In the genomic region with DNA sequence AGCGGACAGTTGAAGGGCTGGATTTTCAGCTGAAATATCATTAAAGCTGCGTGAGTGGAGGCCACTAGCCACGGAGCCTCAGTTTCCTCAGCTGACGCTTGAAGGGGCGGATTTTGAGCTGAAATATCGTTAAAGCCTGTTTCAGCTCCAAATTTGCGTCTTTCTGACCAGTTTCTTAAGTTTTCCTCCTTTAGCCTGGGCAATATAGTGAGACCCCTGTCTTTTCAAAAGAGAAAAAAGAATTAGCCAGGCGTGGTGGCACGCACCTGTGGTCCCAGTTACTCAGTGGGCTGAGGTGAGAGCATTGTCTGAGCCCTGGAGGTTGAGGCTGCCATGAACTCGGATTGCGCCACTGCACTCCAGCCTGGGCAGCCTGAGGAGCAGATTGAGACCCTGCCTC, we compare ENCODE assay signal across 26 cellular contexts. TPM values are rescaled to one million over a fixed set of nuclear protein-coding genes. Genes with fewer than 3 reads are reported as not detected.
A peak's percentile ranks its signal among the peaks of the same experiment; 100 is the strongest.
DNase-seq lines count a peak whose midpoint lies in the region; ATAC-seq, FAIRE-seq and TF ChIP-seq lines count a peak whose summit lies in the region.
"Had no signal": no experiment of that assay in that cellular context is flagged by ENCODE, and none has a peak within 500 bp of the region (broad histone marks: within the 10 kb centered on the region; RNA-seq: fewer than 3 reads in every experiment).

No MANE protein-coding gene starts in this region.

- no peak for TF ChIP-seq EP300 in HepG2 (IDR thresholded peaks at IDR 0.05; ENCODE audit: low read depth in 2 of 2, low read length in 2 of 2)
- no peak for TF ChIP-seq EP300 in HepG2 (CRISPR knock-in tag; IDR thresholded peaks at IDR 0.05; ENCODE audit: borderline replicate concordance)
- TF ChIP-seq EP300 in transverse colon (IDR thresholded peaks at IDR 0.05; ENCODE audit: low read depth): no peak

- no peak overlapping the region for H3K27ac ChIP-seq in CD4-positive, alpha-beta T cell (ENCODE audit: low read depth, low read length)
- H3K27ac ChIP-seq in MM.1S (ENCODE audit: low read length) (no peak overlapping the region), HepG2 (ENCODE audit: extremely low read length, insufficient read depth, low read length) (no peak overlapping the region), transverse colon (peak overlapping the region; percentile 18 to 99 (median 65)), PC-9 (no peak overlapping the region)
- H3K27ac ChIP-seq: Peyer's patch, SK-N-MC had no signal

- no TSS peak for BruUV-seq in HepG2 (replicated peaks; lab: Mats Ljungman, UMichigan)
- no TSS peak for BruUV-seq in PC-9 (replicated peaks; lab: Mats Ljungman, UMichigan)

- H3K27me3 Mint-ChIP-seq in CD4-positive, alpha-beta T cell: no peaks in the 10 kb centered on the region
- H3K27me3 Mint-ChIP-seq in T-cell: no peaks in the 10 kb centered on the region

- FAIRE-seq in HepG2 (lab: Jason Lieb, UNC): no peak
- FAIRE-seq: A204.1, GM12891 had no signal

- no peaks in the 10 kb centered on the region for H3K27me3 ChIP-seq in CD4-positive, alpha-beta T cell (ENCODE audit: control insufficient read depth, insufficient read depth, low read length)
- H3K27me3 ChIP-seq in MM.1S (replicated peaks; ENCODE audit: insufficient read depth, low read length): no peaks in the 10 kb centered on the region
- H3K27me3 ChIP-seq in HepG2 (ENCODE audit: control insufficient read depth in 1 of 2, insufficient read depth in 2 of 2, low read length in 2 of 2): no peaks in the 10 kb centered on the region; a peak in 1 of 5 replicates
- H3K27me3 ChIP-seq in transverse colon: no peaks in the 10 kb centered on the region
- no peaks in the 10 kb centered on the region for H3K27me3 ChIP-seq in PC-9 (ENCODE audit: insufficient read depth, low read depth)
- H3K27me3 ChIP-seq: MG63, Peyer's patch had no signal

- no peaks in the 10 kb centered on the region for H3K9me3 Mint-ChIP-seq in CD4-positive, alpha-beta T cell
- no peaks in the 10 kb centered on the region for H3K9me3 Mint-ChIP-seq in T-cell
- H3K9me3 Mint-ChIP-seq: CD8-positive, alpha-beta T cell had no signal

- CTCF ChIA-PET in CD4-positive, alpha-beta T cell (lab: Charles Lee): no interaction called here
- CTCF ChIA-PET in HepG2 (lab: Yijun Ruan, JAX; ENCODE audit: low intra/inter-chr PET ratio, low total read pairs): no interaction called here
- CTCF ChIA-PET in T-cell (lab: Charles Lee): no interaction called here
- CTCF ChIA-PET in PC-9 (lab: Charles Lee): no interaction called here

- no peak overlapping the region for H3K4me3 ChIP-seq in MM.1S (ENCODE audit: low read length)
- H3K4me3 ChIP-seq in HepG2 (replicated peaks in 1 of 3; ENCODE audit: insufficient read depth in 1 of 3, low read depth in 2 of 3, low read length in 3 of 3): no peak overlapping the region
- H3K4me3 ChIP-seq in transverse colon: no peak overlapping the region
- H3K4me3 ChIP-seq in PC-9: no peak overlapping the region
- H3K4me3 ChIP-seq: HAP-1, MG63, Peyer's patch, SK-N-MC had no signal

- H3K79me2 ChIP-seq in MM.1S (ENCODE audit: low read length) (peaks cover 77% of the 10 kb centered on the region), HepG2 (ENCODE audit: insufficient read depth, low read length) (peaks cover 77% of the 10 kb centered on the region), PC-9 (ENCODE audit: low read depth) (peaks cover 20% of the 10 kb centered on the region; the same call in 1 of the 2 replicates)

- H3K4me1 Mint-ChIP-seq in CD4-positive, alpha-beta T cell (ENCODE audit: low read depth): peaks cover 65% of the 10 kb centered on the region
- H3K4me1 Mint-ChIP-seq in T-cell: peaks cover 57 to 72% (median 61%) of the 10 kb centered on the region in 3 donors

- DNase-seq in CD4-positive, alpha-beta T cell: no peak
- DNase-seq in MM.1S: no peak
- no peak for DNase-seq in HepG2 (ENCODE audit: low spot score)
- no peak for DNase-seq in transverse colon
- no peak for DNase-seq in ecto neural progenitor cell (ENCODE audit: low spot score)
- DNase-seq in T-cell: no peak
- DNase-seq in PC-9: no peak
- DNase-seq: C1 segment of cervical spinal cord; Caco-2; CD8-positive, alpha-beta T cell; DMS 273 treated with DMSO at 0.1 percent for 48 hours; DMS79; GF-D8; GOT3; MG63; NCI-H1694; NCI-H2029 treated with DMSO at 0.1 percent for 48 hours; NCI-H2227 treated with DMSO at 0.1 percent for 48 hours; NCI-H510A; NCI-H69; Peyer's patch; SIG-M5 had no signal

- H3K9me2 ChIP-seq in MM.1S (replicated peaks; ENCODE audit: insufficient read depth, low read length) (no peaks in the 10 kb centered on the region), PC-9 (ENCODE audit: insufficient read depth) (no peaks in the 10 kb centered on the region)

- no peak for ATAC-seq in CD4-positive, alpha-beta T cell (ENCODE audit: poor library complexity)
- no peak for ATAC-seq in HepG2
- no peak for ATAC-seq in T-cell (replicated peaks in 1 of 4)
- ATAC-seq: CD8-positive, alpha-beta T cell had no signal

- no peak for TF ChIP-seq CTCF in CD4-positive, alpha-beta T cell (IDR thresholded peaks at IDR 0.05)
- no peak for TF ChIP-seq CTCF in MM.1S (IDR thresholded peaks at IDR 0.05; ENCODE audit: low read length)
- TF ChIP-seq CTCF in HepG2 (CRISPR knock-in tag; IDR thresholded peaks at IDR 0.05): no peak
- no peak for TF ChIP-seq CTCF in transverse colon (IDR thresholded peaks at IDR 0.05)
- no peak for TF ChIP-seq CTCF in PC-9 (conservative IDR thresholded peaks at IDR 0.05)

- 99% methylated on average over 11 of the region's 11 CpGs for WGBS in HepG2 (ENCODE audit: low lambda C conversion rate)
- WGBS in transverse colon (ENCODE audit: low coverage in 1 of 2), 2 donors: 98% methylated on average over 11 of the region's 11 CpGs; no CpG with 5 or more reads in 1 of the 2 donors

- no peak overlapping the region for H3K9ac ChIP-seq in MM.1S (ENCODE audit: low read length)
- H3K9ac ChIP-seq in HepG2 (ENCODE audit: insufficient read depth, low read depth, low read length): no peak overlapping the region

- no peak for TF ChIP-seq RAD21 in HepG2 (CRISPR knock-in tag; IDR thresholded peaks at IDR 0.05)

- no peak overlapping the region for H2AFZ ChIP-seq in MM.1S (ENCODE audit: low read length)
- H2AFZ ChIP-seq in HepG2 (ENCODE audit: low read length): no peak overlapping the region
- no peak overlapping the region for H2AFZ ChIP-seq in PC-9

- H4K20me1 ChIP-seq in MM.1S (ENCODE audit: insufficient read depth, low read length): peaks cover 12% of the 10 kb centered on the region; the same call in 1 of the 2 replicates
- H4K20me1 ChIP-seq in HepG2 (ENCODE audit: insufficient read depth, low read length): peaks cover 34% of the 10 kb centered on the region
- H4K20me1 ChIP-seq in PC-9 (ENCODE audit: insufficient read depth): peaks cover 8% of the 10 kb centered on the region; the same call in 1 of the 2 replicates

- H3K4me1 ChIP-seq in MM.1S (ENCODE audit: low read length) (peaks cover 26% of the 10 kb centered on the region), HepG2 (ENCODE audit: insufficient read depth, low read length) (peaks cover 83% of the 10 kb centered on the region), transverse colon (peaks cover 26 to 74% (median 44%) of the 10 kb centered on the region in 4 donors), PC-9 (replicated peaks; ENCODE audit: insufficient read depth) (no peaks in the 10 kb centered on the region)

- no peak overlapping the region for H3K4me3 Mint-ChIP-seq in CD4-positive, alpha-beta T cell
- peak overlapping the region in 1 of 3 donors; percentile 84 for H3K4me3 Mint-ChIP-seq in T-cell

- intact Hi-C loops in CD4-positive, alpha-beta T cell (cut with DNase I, micrococcal nuclease): loop anchor here (5.0 to 10.0 kb wide), 2 partner anchors 85 to 312 kb away; a partner anchor contains a TSS
- intact Hi-C loops in HepG2 (cut with micrococcal nuclease; ENCODE audit: unreplicated experiment): no loop called here
- intact Hi-C loops in transverse colon (cut with DNase I; ENCODE audit: low total_unique reads): no loop called here
- intact Hi-C loops in PC-9 (cut with micrococcal nuclease; ENCODE audit: unreplicated experiment): loop anchor here (5.0 kb wide), 1 partner anchor 123 kb away; no protein-coding TSS in a partner anchor

- H3K36me3 ChIP-seq in MM.1S (replicated peaks; ENCODE audit: insufficient read depth, low read length): no peaks in the 10 kb centered on the region
- H3K36me3 ChIP-seq in HepG2 (replicated peaks in 1 of 2; ENCODE audit: control insufficient read depth in 1 of 2, insufficient read depth in 2 of 2, low read length in 2 of 2): peaks cover 6 to 11% of the 10 kb centered on the region in 2 experiments; a peak in 4 of 5 replicates
- H3K36me3 ChIP-seq in transverse colon: no peaks in the 10 kb centered on the region
- no peaks in the 10 kb centered on the region for H3K36me3 ChIP-seq in PC-9 (ENCODE audit: low read depth)
- H3K36me3 ChIP-seq: Peyer's patch had no signal

- no peak for TF ChIP-seq POLR2A in HepG2 (IDR thresholded peaks at IDR 0.05; ENCODE audit: insufficient read depth in 1 of 2, low read depth in 2 of 2, low read length in 2 of 2)
- TF ChIP-seq POLR2A in transverse colon (IDR thresholded peaks at IDR 0.05): no peak

- H3K36me3 Mint-ChIP-seq in CD4-positive, alpha-beta T cell (ENCODE audit: low read depth): peaks cover 25% of the 10 kb centered on the region
- peaks cover 4% of the 10 kb centered on the region for H3K36me3 Mint-ChIP-seq in T-cell

- in situ Hi-C loops in HepG2 (cut with HindIII; ENCODE audit: extremely low pct_ligation_motif_present, low pct_unique_long_range_greater_than_20kb): no loop called here
- in situ Hi-C loops in transverse colon (cut with MboI; ENCODE audit: low pct_ligation_motif_present in 1 of 4, low pct_unique_long_range_greater_than_20kb in 1 of 4, low sequenced_read_pairs in 3 of 4): no loop called here

- no peaks in the 10 kb centered on the region for H3K9me3 ChIP-seq in CD4-positive, alpha-beta T cell (ENCODE audit: control insufficient read depth, low read length)
- H3K9me3 ChIP-seq in MM.1S (replicated peaks; ENCODE audit: insufficient read depth, low read length) (no peaks in the 10 kb centered on the region), HepG2 (ENCODE audit: low read length) (no peaks in the 10 kb centered on the region), transverse colon (no peaks in the 10 kb centered on the region), PC-9 (ENCODE audit: insufficient read depth, low read depth) (no peaks in the 10 kb centered on the region)
- H3K9me3 ChIP-seq: Caco-2, HAP-1, MG63, Peyer's patch had no signal

- peak overlapping the region; percentile 96 for H3K27ac Mint-ChIP-seq in CD4-positive, alpha-beta T cell
- no peak overlapping the region for H3K27ac Mint-ChIP-seq in T-cell

- H3K4me2 ChIP-seq in MM.1S (ENCODE audit: low read depth, low read length): peak overlapping the region; percentile 89; the same call in 1 of the 2 replicates
- H3K4me2 ChIP-seq in HepG2 (ENCODE audit: low read depth, low read length): 0 out of 2 replicates have a peak overlapping the region, but pooled peaks have one; percentile 0
- no peak overlapping the region for H3K4me2 ChIP-seq in PC-9

- H3F3A ChIP-seq in MM.1S (ENCODE audit: insufficient read depth, low read length) (peaks cover 27% of the 10 kb centered on the region), PC-9 (ENCODE audit: insufficient read depth, low read depth) (no peaks in the 10 kb centered on the region)

- POLR2A ChIA-PET in CD4-positive, alpha-beta T cell (lab: Charles Lee): no interaction called here
- POLR2A ChIA-PET in HepG2 (lab: Yijun Ruan, JAX) (interaction anchor here (2.7 kb wide), 1 partner anchor 23 kb away, joined by 12 read pairs; no protein-coding TSS in a partner anchor), T-cell (lab: Charles Lee) (no interaction called here), PC-9 (lab: Charles Lee; ENCODE audit: unreplicated experiment) (no interaction called here)

RNA-seq across cellular contexts. Expression of a gene that starts 3.7 kb away (rescaled TPM):
- 10 to 100 TPM; 45.9 to 46.6 TPM for total RNA-seq in CD4-positive, alpha-beta T cell
- 25.7 and 25.9 TPM in 2 replicates for total RNA-seq in HepG2 (2016; rRNA removed; fragmentation: Illumina TruSeq; extraction: Trizol)
- total RNA-seq in HepG2 (2016; cell fraction: cytosol; rRNA removed; fragmentation: Illumina TruSeq; extraction: Trizol; ENCODE audit: low read depth): 22.1 and 25.6 TPM in 2 replicates
- 21.5 and 27.6 TPM in 2 replicates for total RNA-seq in HepG2 (2016; cell fraction: insoluble cytoplasmic fraction; rRNA removed; fragmentation: Illumina TruSeq; extraction: Trizol)
- 26.2 and 26.6 TPM in 2 replicates for total RNA-seq in HepG2 (2016; cell fraction: membrane; rRNA removed; fragmentation: Illumina TruSeq; extraction: Trizol)
- 26.6 and 31.5 TPM in 2 replicates for total RNA-seq in HepG2 (2016; cell fraction: nucleus; rRNA removed; fragmentation: Illumina TruSeq; extraction: Trizol)
- polyA plus RNA-seq in HepG2 (2011; rRNA removed): 74.5 and 75.7 TPM in 2 replicates
- polyA plus RNA-seq in HepG2 (2011; cell fraction: cytosol; rRNA removed): 39.6 and 44.6 TPM in 2 replicates
- 182 and 223 TPM in 2 replicates for polyA plus RNA-seq in HepG2 (2011; cell fraction: nucleus; rRNA removed)
- polyA plus RNA-seq in HepG2 (2012): 56.1 and 60.7 TPM in 2 replicates
- polyA plus RNA-seq in HepG2 (2016; cell fraction: cytosol; fragmentation: Illumina TruSeq; extraction: Trizol; ENCODE audit: low read depth): 7.3 and 8.2 TPM in 2 replicates
- 31.3 and 36.3 TPM in 2 replicates for polyA plus RNA-seq in HepG2 (2016; cell fraction: insoluble cytoplasmic fraction; fragmentation: Illumina TruSeq; extraction: Trizol; ENCODE audit: low read depth)
- polyA plus RNA-seq in HepG2 (2016; cell fraction: membrane; fragmentation: Illumina TruSeq; extraction: Trizol; ENCODE audit: low read depth): 16.2 and 21.0 TPM in 2 replicates
- 75.2 and 92.2 TPM in 2 replicates for polyA plus RNA-seq in HepG2 (2016; cell fraction: nucleus; fragmentation: Illumina TruSeq; extraction: Trizol; ENCODE audit: insufficient read depth, low read depth)
- polyA minus RNA-seq in HepG2 (2011; rRNA and poly(A)+ RNA removed; ENCODE audit: low replicate concordance): 90.1 and 145 TPM in 2 replicates
- polyA minus RNA-seq in HepG2 (2011; cell fraction: cytosol; rRNA and poly(A)+ RNA removed): 78.0 and 102 TPM in 2 replicates
- polyA minus RNA-seq in HepG2 (2011; cell fraction: nucleus; rRNA and poly(A)+ RNA removed): 65.8 and 74.2 TPM in 2 replicates
- total RNA-seq in transverse colon: 100 to 1,000 TPM in 2 of 4 donors, 10 to 100 TPM in 2; 70.5 to 130 (median 102) TPM
- 10 to 100 TPM; 59.6 to 85.3 (median 70.8) TPM for total RNA-seq in T-cell
- total RNA-seq in PC-9 (2021): 39.4 and 44.0 TPM in 2 replicates

RNA-seq across cellular contexts. Expression of a gene that starts 18.8 kb away (rescaled TPM):
- 10 to 100 TPM; 17.1 to 22.8 TPM for total RNA-seq in CD4-positive, alpha-beta T cell
- 39.6 and 65.1 TPM in 2 replicates for total RNA-seq in HepG2 (2016; rRNA removed; fragmentation: Illumina TruSeq; extraction: Trizol)
- total RNA-seq in HepG2 (2016; cell fraction: cytosol; rRNA removed; fragmentation: Illumina TruSeq; extraction: Trizol; ENCODE audit: low read depth): 33.8 and 46.6 TPM in 2 replicates
- 38.9 and 71.7 TPM in 2 replicates for total RNA-seq in HepG2 (2016; cell fraction: insoluble cytoplasmic fraction; rRNA removed; fragmentation: Illumina TruSeq; extraction: Trizol)
- 45.9 and 51.6 TPM in 2 replicates for total RNA-seq in HepG2 (2016; cell fraction: membrane; rRNA removed; fragmentation: Illumina TruSeq; extraction: Trizol)
- 60.6 and 61.3 TPM in 2 replicates for total RNA-seq in HepG2 (2016; cell fraction: nucleus; rRNA removed; fragmentation: Illumina TruSeq; extraction: Trizol)
- 93.6 and 102 TPM in 2 replicates for polyA plus RNA-seq in HepG2 (2011; rRNA removed)
- polyA plus RNA-seq in HepG2 (2011; cell fraction: cytosol; rRNA removed): 113 and 124 TPM in 2 replicates
- 70.7 and 76.1 TPM in 2 replicates for polyA plus RNA-seq in HepG2 (2011; cell fraction: nucleus; rRNA removed)
- 49.7 and 66.2 TPM in 2 replicates for polyA plus RNA-seq in HepG2 (2012)
- polyA plus RNA-seq in HepG2 (2016; cell fraction: cytosol; fragmentation: Illumina TruSeq; extraction: Trizol; ENCODE audit: low read depth): 34.4 and 49.9 TPM in 2 replicates
- polyA plus RNA-seq in HepG2 (2016; cell fraction: insoluble cytoplasmic fraction; fragmentation: Illumina TruSeq; extraction: Trizol; ENCODE audit: low read depth): 41.0 and 42.5 TPM in 2 replicates
- polyA plus RNA-seq in HepG2 (2016; cell fraction: membrane; fragmentation: Illumina TruSeq; extraction: Trizol; ENCODE audit: low read depth): 38.3 and 51.4 TPM in 2 replicates
- polyA plus RNA-seq in HepG2 (2016; cell fraction: nucleus; fragmentation: Illumina TruSeq; extraction: Trizol; ENCODE audit: insufficient read depth, low read depth): 96.7 and 105 TPM in 2 replicates
- 40.3 and 91.1 TPM in 2 replicates for polyA minus RNA-seq in HepG2 (2011; rRNA and poly(A)+ RNA removed; ENCODE audit: low replicate concordance)
- 32.6 and 33.2 TPM in 2 replicates for polyA minus RNA-seq in HepG2 (2011; cell fraction: cytosol; rRNA and poly(A)+ RNA removed)
- polyA minus RNA-seq in HepG2 (2011; cell fraction: nucleus; rRNA and poly(A)+ RNA removed): 25.8 and 26.1 TPM in 2 replicates
- 10 to 100 TPM; 15.3 to 58.2 (median 41.4) TPM for total RNA-seq in transverse colon
- total RNA-seq in T-cell: 10 to 100 TPM; 39.0 to 68.4 (median 51.2) TPM
- total RNA-seq in PC-9 (2021): 66.1 and 85.6 TPM in 2 replicates

Comparison
In these comparisons a context has a peak if more than half of its experiments do, and no peak if none do; other contexts are left out.
1. H3K27ac ChIP-seq: peak in transverse colon (4 of 4); none in CD4-positive, alpha-beta T cell (single experiment), MM.1S (single experiment), HepG2 (single experiment) and PC-9 (single experiment).
2. intact Hi-C loops: an anchor here in CD4-positive, alpha-beta T cell (5.0 to 10.0 kb wide) and PC-9 (5.0 kb wide); none called in HepG2 and transverse colon.